Comparison of ENCODE assay signal across 14 cellular contexts in genomic region chr5:22541037-22541436, GRCh38.
A peak's percentile ranks its signal among the peaks of the same experiment; 100 is the strongest.
DNase-seq lines count a peak whose midpoint lies in the region; ATAC-seq and TF ChIP-seq lines count a peak whose summit lies in the region.
"Had no signal": no experiment of that assay in that cellular context is flagged by ENCODE, and none has a peak within 500 bp of the region (broad histone marks: within the 10 kb centered on the region; RNA-seq: fewer than 3 reads in every experiment).

No MANE protein-coding gene starts in this region.

- H3K4me3 ChIP-seq in SU-DHL-6 (ENCODE audit: insufficient read depth, low read length, poor library complexity, severe bottlenecking) (no peak overlapping the region), foreskin fibroblast (ENCODE audit: low read depth in 1 of 2, low read length in 2 of 2) (no peak overlapping the region)
- H3K4me3 ChIP-seq: left lung, uterus had no signal

- H3K9me3 ChIP-seq in SU-DHL-6 (ENCODE audit: insufficient read depth, low read length) = peaks cover 8% of the 10 kb centered on the region; the same call in 1 of the 2 replicates
- H3K9me3 ChIP-seq: left lung, uterus had no signal

- TF ChIP-seq CTCF in SU-DHL-6 (IDR thresholded peaks at IDR 0.05; ENCODE audit: insufficient read depth, low read length, poor library complexity, severe bottlenecking) (no peak), foreskin fibroblast (IDR thresholded peaks at IDR 0.05; ENCODE audit: low read depth, low read length) (no peak)

- DNase-seq in DMS 273 (lab: John Stamatoyannopoulos, UW; ENCODE audit: unreplicated experiment) (peak; percentile 96), NCI-H1417 (lab: John Stamatoyannopoulos, UW) (peak; percentile 98 to 100 (median 99)), NCI-H345 treated with DMSO at 0.1 percent for 48 hours (lab: John Stamatoyannopoulos, UW; ENCODE audit: unreplicated experiment) (peak; percentile 99), foreskin fibroblast (no peak)
- DNase-seq: DMS79 treated with DMSO at 0.1 percent for 48 hours; effector CD8-positive, alpha-beta T cell; left lung; stimulated activated CD4-positive, alpha-beta T cell treated with anti-CD3 and anti-CD28 coated beads, Interleukin-12 subunit alpha, Interleukin-12 subunit beta, amount 100 ng/mL, for 4 hours; T-helper 1 cell; uterus had no signal

- no peaks in the 10 kb centered on the region for H3F3A ChIP-seq in SU-DHL-6 (ENCODE audit: insufficient read depth)

- no peaks in the 10 kb centered on the region for H3K79me2 ChIP-seq in SU-DHL-6 (ENCODE audit: insufficient read depth, low read length)

- no peak overlapping the region for H3K4me2 ChIP-seq in SU-DHL-6 (ENCODE audit: low read depth, low read length, poor library complexity, severe bottlenecking)

- no peak overlapping the region for H3K9ac ChIP-seq in SU-DHL-6 (ENCODE audit: low read length)

- peak overlapping the region; percentile 21 for H3K27ac ChIP-seq in SU-DHL-6 (ENCODE audit: low read depth, low read length)
- H3K27ac ChIP-seq: left lung, uterus had no signal

- H3K27me3 ChIP-seq in SU-DHL-6 (ENCODE audit: low read length) = no peaks in the 10 kb centered on the region
- H3K27me3 ChIP-seq: left lung, uterus had no signal

- no peaks in the 10 kb centered on the region for H3K9me2 ChIP-seq in SU-DHL-6 (replicated peaks; ENCODE audit: insufficient read depth, low read length)

- ATAC-seq in HG03196 (IDR thresholded peaks at IDR 0.05; ENCODE audit: unreplicated experiment) (no peak), HG03097 (IDR thresholded peaks at IDR 0.05; ENCODE audit: low FRiP score, unreplicated experiment) (no peak), GM21528 (IDR thresholded peaks at IDR 0.05; ENCODE audit: low FRiP score, unreplicated experiment) (no peak)
- ATAC-seq: left lung had no signal

- H3K36me3 ChIP-seq in SU-DHL-6 (ENCODE audit: low read length) = no peaks in the 10 kb centered on the region
- H3K36me3 ChIP-seq: left lung, uterus had no signal

- H4K20me1 ChIP-seq in SU-DHL-6 (ENCODE audit: low read depth, low read length) = no peaks in the 10 kb centered on the region

- no peak overlapping the region for H2AFZ ChIP-seq in SU-DHL-6 (ENCODE audit: low read depth, low read length, severe bottlenecking)

Comparison
In these comparisons a context has a peak if more than half of its experiments do, and no peak if none do; other contexts are left out.
1. DNase-seq: peak in DMS 273 (single experiment), NCI-H1417 (3 of 3) and NCI-H345 treated with DMSO at 0.1 percent for 48 hours (single experiment); none in foreskin fibroblast (0 of 2).